ENCODE assay signal across 18 cellular contexts in the genomic region with DNA sequence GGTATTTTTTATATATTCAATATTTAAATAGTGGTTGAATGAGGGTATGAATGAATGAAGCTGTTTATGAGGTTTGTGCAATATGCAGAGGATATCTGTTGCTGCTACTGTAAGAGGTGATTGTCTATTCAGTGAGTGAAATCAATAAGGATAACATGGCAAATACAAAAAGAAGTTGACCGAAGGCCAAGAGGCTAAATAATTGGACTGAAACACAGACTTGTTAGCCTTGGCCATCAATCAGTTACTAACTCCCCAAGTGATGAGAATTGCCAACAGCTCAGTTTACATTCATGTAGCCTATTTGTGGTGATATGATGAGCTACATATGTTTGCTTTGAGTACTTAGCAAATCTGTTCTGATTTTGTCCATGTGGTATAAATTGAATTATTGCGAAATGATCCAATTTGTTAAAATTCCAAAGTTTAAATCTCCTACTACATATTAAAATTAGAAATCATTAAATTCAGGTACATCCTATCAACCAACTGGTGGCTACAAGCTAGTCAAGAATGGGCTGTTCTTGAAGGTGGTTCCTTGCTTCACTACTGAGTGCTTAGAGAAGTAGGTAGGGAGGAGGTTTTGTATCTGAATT.
"Had no signal": no experiment of that assay in that cellular context is flagged by ENCODE, and none has a peak within 500 bp of the region (broad histone marks: within the 10 kb centered on the region; RNA-seq: fewer than 3 reads in every experiment).

No MANE protein-coding gene starts in this region.

- H3K4me3 Mint-ChIP-seq: natural killer cell, neural progenitor cell had no signal

- H3K27ac ChIP-seq: heart left ventricle, ovary, right atrium auricular region, stomach, thoracic aorta had no signal

- ATAC-seq: esophagus mucosa, heart left ventricle, natural killer cell had no signal

- H3K36me3 Mint-ChIP-seq: natural killer cell, neural progenitor cell had no signal

- H3K36me3 ChIP-seq: heart left ventricle, neural progenitor cell, ovary, right atrium auricular region, stomach, thoracic aorta had no signal

- H3K9me3 Mint-ChIP-seq: natural killer cell had no signal

- H3K4me3 ChIP-seq: heart left ventricle, neural progenitor cell, ovary, right atrium auricular region, stomach, thoracic aorta had no signal

- DNase-seq: effector memory CD4-positive, alpha-beta T cell; heart left ventricle; hypothalamus; kidney glomerular epithelial cell; mammary epithelial cell; natural killer cell; nucleus accumbens; ovary; small intestine; stimulated activated CD4-positive, alpha-beta T cell treated with anti-CD3 and anti-CD28 coated beads, Interleukin-12 subunit alpha, Interleukin-12 subunit beta, amount 100 ng/mL, for 4 hours; stimulated activated naive CD4-positive, alpha-beta T cell; stomach; substantia nigra; trophoblast cell had no signal

- H3K27ac Mint-ChIP-seq: natural killer cell had no signal

- H3K27me3 ChIP-seq: heart left ventricle, neural progenitor cell, ovary, right atrium auricular region, stomach had no signal

- H3K9me3 ChIP-seq: heart left ventricle, ovary, right atrium auricular region, stomach, thoracic aorta had no signal

- H3K4me1 ChIP-seq: right atrium auricular region had no signal

- H3K9ac ChIP-seq: neural progenitor cell had no signal
